8 cellular contexts compared by ENCODE assay signal in the genomic region with DNA sequence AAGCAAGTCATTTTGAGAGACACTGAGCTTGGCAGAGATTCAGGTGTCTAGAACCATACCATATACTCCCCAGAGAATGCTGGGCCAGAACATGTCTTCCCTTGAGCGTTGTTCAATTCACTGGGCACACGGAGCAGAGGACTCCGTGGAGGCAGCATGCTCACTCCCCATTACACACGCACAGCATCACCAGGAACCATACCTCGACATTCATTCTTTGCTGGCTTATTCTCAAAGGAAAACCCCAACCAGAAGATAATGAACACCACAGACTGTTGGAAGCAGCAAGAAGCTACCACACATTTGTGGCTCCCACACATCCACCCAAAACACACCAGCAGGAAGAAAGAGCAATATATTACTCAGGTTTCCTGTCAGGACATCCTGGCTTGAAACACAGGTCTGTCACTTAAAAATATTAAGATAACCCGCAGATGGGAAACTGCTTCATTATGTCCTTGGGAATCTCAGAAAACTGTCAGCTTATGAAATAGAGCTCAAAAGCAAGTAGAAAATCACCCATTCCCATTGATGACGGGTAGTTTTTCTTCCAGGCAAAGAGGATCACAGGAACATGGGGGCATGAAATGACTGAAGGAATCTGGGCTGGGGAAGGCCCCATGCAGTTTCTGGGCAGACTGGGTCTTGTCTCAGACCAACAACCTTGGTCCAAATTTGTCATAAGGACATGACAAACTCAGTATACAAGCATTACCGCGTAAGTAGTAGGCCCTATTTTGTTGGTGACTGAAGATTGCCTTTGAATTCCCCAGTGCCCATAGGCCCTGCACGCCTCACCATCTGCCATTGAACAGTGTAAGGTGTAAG. TPM values are rescaled to one million over a fixed set of nuclear protein-coding genes. Genes with fewer than 3 reads are reported as not detected.
DNase-seq lines count a peak whose midpoint lies in the region; ATAC-seq, FAIRE-seq and TF ChIP-seq lines count a peak whose summit lies in the region.

No MANE protein-coding gene starts in this region.

- intact Hi-C loops in GM12878 (cut with micrococcal nuclease; ENCODE audit: unreplicated experiment), result loop anchor here (1.0 to 2.0 kb wide), 4 partner anchors 9 to 47 kb away; a partner anchor contains a TSS

- 2% methylated on average over 10 of the region's 10 CpGs for WGBS in GM12878 (ENCODE audit: insufficient coverage, insufficient replicate concordance, low lambda C conversion rate, missing lambda C conversion rate)

- in situ Hi-C loops in GM12878 (cut with MboI), result no loop called here

- POLR2A ChIA-PET in GM12878 (lab: Charles Lee), result interaction anchor here (0.6 to 13.8 kb wide), 18 partner anchors 8 to 394 kb away, joined by 3 to 263 read pairs (median 15); a partner anchor contains a TSS

- CTCF ChIA-PET in GM12878 (lab: Yijun Ruan, JAX), result interaction anchor here (0.9 to 6.5 kb wide), 13 partner anchors 9 to 221 kb away, joined by 3 to 54 read pairs (median 12); a partner anchor contains a TSS

- no peaks in the 10 kb centered on the region for H4K20me1 ChIP-seq in GM12878 (ENCODE audit: control insufficient read depth, insufficient read depth)

- no TSS peak for BruUV-seq in GM12878 (replicated peaks; lab: Mats Ljungman, UMichigan)

- no peaks in the 10 kb centered on the region for H3K9me3 ChIP-seq in GM12878 (replicated peaks; ENCODE audit: control insufficient read depth, insufficient read depth, low read length)

- SMC1A ChIA-PET in GM12878 (lab: Charles Lee; ENCODE audit: uncharacterized antibody, unreplicated experiment), result interaction anchor here (1.0 to 13.4 kb wide), 20 partner anchors 9 to 366 kb away, joined by 3 to 311 read pairs (median 4); a partner anchor contains a TSS

- no peaks in the 10 kb centered on the region for H3K36me3 ChIP-seq in GM12878 (ENCODE audit: control insufficient read depth in 2 of 2, insufficient read depth in 2 of 2, low read length in 1 of 2)

- peak; percentile 66 for DNase-seq in GF-D8 (lab: John Stamatoyannopoulos, UW)
- DNase-seq in NCI-H1436 (lab: John Stamatoyannopoulos, UW), result peak; percentile 51
- DNase-seq in GM12878 (ENCODE audit: low read depth, low spot score), result no peak
- no peak for DNase-seq in naive B cell
- DNase-seq in SKM-1 treated with dmso at 0.1 percent for 144 hours (lab: John Stamatoyannopoulos, UW; ENCODE audit: unreplicated experiment), result no peak

- no peaks in the 10 kb centered on the region for H3K27me3 ChIP-seq in GM12878 (replicated peaks in 1 of 2; ENCODE audit: control insufficient read depth in 2 of 2, insufficient read depth in 2 of 2, low read length in 1 of 2)

- peak overlapping the region; percentile 67; the same call in 1 of the 2 replicates for H3K4me3 ChIP-seq in GM12878

- H3K27ac Mint-ChIP-seq in naive B cell, result peak overlapping the region; percentile 92 to 99 (median 98)

- peaks cover 41% of the 10 kb centered on the region for H3K4me1 ChIP-seq in GM12878 (ENCODE audit: control insufficient read depth, insufficient read depth, low read length)

- H3K27ac ChIP-seq in GM12878 (ENCODE audit: control insufficient read depth, insufficient read depth), result peak overlapping the region; percentile 99

- peak overlapping the region; percentile 87 for H2AFZ ChIP-seq in GM12878 (ENCODE audit: control insufficient read depth, low read depth, low read length)

- peak overlapping the region; percentile 83 to 94 (median 90) for H3K4me3 Mint-ChIP-seq in naive B cell

- H3K4me1 Mint-ChIP-seq in naive B cell, result peaks cover 59 to 78% (median 62%) of the 10 kb centered on the region in 3 donors

- H3K9ac ChIP-seq in GM12878 (ENCODE audit: control insufficient read depth, insufficient read depth, low read length), result peak overlapping the region; percentile 95

- H3K4me2 ChIP-seq in GM12878 (ENCODE audit: control insufficient read depth, insufficient read depth), result peak overlapping the region; percentile 90

- H3K79me2 ChIP-seq in GM12878 (ENCODE audit: control insufficient read depth, insufficient read depth, low read length), result peaks cover 3% of the 10 kb centered on the region

- peak; percentile 80 for FAIRE-seq in GM12878 (lab: Jason Lieb, UNC)

- RAD21 ChIA-PET in GM12878 (lab: Charles Lee; ENCODE audit: unreplicated experiment), result interaction anchor here (0.6 to 10.5 kb wide), 19 partner anchors 9 to 409 kb away, joined by 3 to 181 read pairs (median 14); a partner anchor contains a TSS

- H3K27me3 Mint-ChIP-seq in naive B cell, result no peaks in the 10 kb centered on the region

- no peak for TF ChIP-seq CTCF in GM12878 (IDR thresholded peaks at IDR 0.05 in 2 of 3, conservative IDR thresholded peaks at IDR 0.05 in 1 of 3; ENCODE audit: control insufficient read depth in 2 of 3, extremely low read depth in 1 of 3, insufficient read depth in 1 of 3, low read depth in 3 of 3, low read length in 3 of 3)

- ATAC-seq in GM12878 (peak; percentile 60), naive B cell (ENCODE audit: low read depth in 2 of 2) (peak; percentile 34 to 37), HG03159 (IDR thresholded peaks at IDR 0.05; ENCODE audit: unreplicated experiment) (no peak), GM21447 (IDR thresholded peaks at IDR 0.05; ENCODE audit: unreplicated experiment) (no peak), GM19467 (IDR thresholded peaks at IDR 0.05; ENCODE audit: unreplicated experiment) (no peak)

- TF ChIP-seq EP300 in GM12878 (IDR thresholded peaks at IDR 0.05; ENCODE audit: borderline replicate concordance in 1 of 2, control insufficient read depth in 1 of 2, low read depth in 2 of 2, low read length in 2 of 2), result peak in 1 of 2 experiments; percentile 62; a peak in 2 of 4 replicates

- peak; percentile 69 for TF ChIP-seq POLR2A in GM12878 (IDR thresholded peaks at IDR 0.05; ENCODE audit: low read depth, low read length)

- H3K36me3 Mint-ChIP-seq in naive B cell, result no peaks in the 10 kb centered on the region

- no peak for TF ChIP-seq RAD21 in GM12878 (IDR thresholded peaks at IDR 0.05; ENCODE audit: insufficient read depth, low read depth, low read length)

- no peaks in the 10 kb centered on the region for H3K9me3 Mint-ChIP-seq in naive B cell

TF ChIP-seq in GM12878, 131 proteins besides CTCF, POLR2A, EP300 and RAD21 (continues in another document):
- TF ChIP-seq RELA (IDR thresholded peaks at IDR 0.05; ENCODE audit: borderline replicate concordance, partially characterized antibody), result no peak
- TF ChIP-seq STAT1 (conservative IDR thresholded peaks at IDR 0.05), result no peak; the same call in 1 of the 2 replicates
- TF ChIP-seq RB1 (IDR thresholded peaks at IDR 0.05; ENCODE audit: borderline replicate concordance), result no peak
- no peak for TF ChIP-seq SIX5 (IDR thresholded peaks at IDR 0.05; ENCODE audit: low read depth, low read length, severe bottlenecking)
- TF ChIP-seq YY1 (IDR thresholded peaks at IDR 0.05; ENCODE audit: low read depth, low read length), result peak; percentile 70
- TF ChIP-seq, protein P1, sequence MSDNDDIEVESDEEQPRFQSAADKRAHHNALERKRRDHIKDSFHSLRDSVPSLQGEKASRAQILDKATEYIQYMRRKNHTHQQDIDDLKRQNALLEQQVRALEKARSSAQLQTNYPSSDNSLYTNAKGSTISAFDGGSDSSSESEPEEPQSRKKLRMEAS (IDR thresholded peaks at IDR 0.05; ENCODE audit: low read depth, low read length), result no peak
- TF ChIP-seq BRCA1 (IDR thresholded peaks at IDR 0.05; ENCODE audit: low read depth, low read length), result no peak
- TF ChIP-seq HDGF (IDR thresholded peaks at IDR 0.05), result no peak
- TF ChIP-seq SUPT20H (IDR thresholded peaks at IDR 0.05; ENCODE audit: borderline replicate concordance, control insufficient read depth, low read depth, low read length), result no peak
- no peak for TF ChIP-seq BMI1 (IDR thresholded peaks at IDR 0.05; ENCODE audit: borderline replicate concordance)

RNA-seq across cellular contexts. Expression of a gene that starts 46.5 kb away (rescaled TPM):
- 26.7 and 27.7 TPM in 2 replicates for total RNA-seq in GM12878 (2013; cell fraction: nucleolus; rRNA removed)
- 64.0 and 84.2 TPM in 2 replicates for total RNA-seq in GM12878 (2014; rRNA removed)
- total RNA-seq in GM12878 (2014; rRNA removed; fragmentation: Illumina TruSeq; extraction: Trizol), result 45.5 and 47.3 TPM in 2 replicates
- 494 and 497 TPM in 2 replicates for total RNA-seq in GM12878 (2021)
- 211 TPM for polyA plus RNA-seq in GM12878 (2011; ENCODE audit: low read depth)
- polyA plus RNA-seq in GM12878 (2011; rRNA removed), result 83.5 and 121 TPM in 2 replicates
- 149 and 196 TPM in 2 replicates for polyA plus RNA-seq in GM12878 (2011; cell fraction: cytosol; rRNA removed)
- polyA plus RNA-seq in GM12878 (2011; cell fraction: nucleus; rRNA removed), result 123 and 173 TPM in 2 replicates
- 433 and 458 TPM in 2 replicates for polyA plus RNA-seq in GM12878 (2012)
- 304 and 338 TPM in 2 replicates for polyA plus RNA-seq in GM12878 (2014; fragmentation: Illumina TruSeq; extraction: Trizol)
- polyA plus RNA-seq in GM12878 (2014; fragmentation: Nextera tagmentation; extraction: Ambion mirVana), result 10 to 100 TPM; 24.4 to 28.9 TPM
- polyA plus RNA-seq in GM12878 (2014; rRNA removed), result 221 and 272 TPM in 2 replicates
- 100 to 1,000 TPM; 138 to 259 TPM for polyA plus RNA-seq in GM12878 (2016; fragmentation: Nextera tagmentation; extraction: Ambion mirVana)
- 85.5 and 116 TPM in 2 replicates for polyA minus RNA-seq in GM12878 (2011; rRNA and poly(A)+ RNA removed)
- polyA minus RNA-seq in GM12878 (2011; cell fraction: cytosol; rRNA and poly(A)+ RNA removed), result 83.9 and 87.5 TPM in 2 replicates
- polyA minus RNA-seq in GM12878 (2011; cell fraction: nucleus; rRNA and poly(A)+ RNA removed), result 37.4 and 58.0 TPM in 2 replicates
- 100 to 1,000 TPM; 108 to 148 (median 126) TPM for polyA plus RNA-seq in naive B cell (ENCODE audit: low read depth in 6 of 6)

RNA-seq across cellular contexts. Expression of a gene that starts 57.1 kb away (rescaled TPM):
- 31.6 and 43.1 TPM in 2 replicates for total RNA-seq in GM12878 (2013; cell fraction: nucleolus; rRNA removed)
- total RNA-seq in GM12878 (2014; rRNA removed) (14.2 and 16.9 TPM in 2 replicates), GM12878 (2014; rRNA removed; fragmentation: Illumina TruSeq; extraction: Trizol) (11.4 and 12.0 TPM in 2 replicates), GM12878 (2021) (13.0 and 16.6 TPM in 2 replicates)
- polyA plus RNA-seq in GM12878 (2011; ENCODE audit: low read depth), result 4.0 TPM
- polyA plus RNA-seq in GM12878 (2011; rRNA removed) (10.0 and 11.1 TPM in 2 replicates), GM12878 (2014; fragmentation: Illumina TruSeq; extraction: Trizol) (11.6 and 13.4 TPM in 2 replicates), GM12878 (2014; fragmentation: Nextera tagmentation; extraction: Ambion mirVana) (1 to 10 TPM; 5.5 to 7.3 TPM), GM12878 (2014; rRNA removed) (10.3 and 13.2 TPM in 2 replicates), GM12878 (2016; fragmentation: Nextera tagmentation; extraction: Ambion mirVana) (10 to 100 TPM; 17.3 to 19.8 TPM), naive B cell (ENCODE audit: low read depth in 6 of 6) (10 to 100 TPM; 14.1 to 35.5 (median 23.4) TPM)
- 8.8 and 10.2 TPM in 2 replicates for polyA plus RNA-seq in GM12878 (2011; cell fraction: cytosol; rRNA removed)
- 17.4 and 18.8 TPM in 2 replicates for polyA plus RNA-seq in GM12878 (2011; cell fraction: nucleus; rRNA removed)
- 6.2 and 9.2 TPM in 2 replicates for polyA plus RNA-seq in GM12878 (2012)
- 53.6 and 54.5 TPM in 2 replicates for polyA minus RNA-seq in GM12878 (2011; rRNA and poly(A)+ RNA removed)
- polyA minus RNA-seq in GM12878 (2011; cell fraction: cytosol; rRNA and poly(A)+ RNA removed), result 12.6 and 16.2 TPM in 2 replicates
- 22.2 and 31.8 TPM in 2 replicates for polyA minus RNA-seq in GM12878 (2011; cell fraction: nucleus; rRNA and poly(A)+ RNA removed)

Comparison
In these comparisons a context has a peak if more than half of its experiments do, and no peak if none do; other contexts are left out.
1. DNase-seq: peak in GF-D8 (single experiment) and NCI-H1436 (single experiment); none in GM12878 (single experiment), naive B cell (single experiment) and SKM-1 treated with dmso at 0.1 percent for 144 hours (single experiment).
2. ATAC-seq: peak in GM12878 (single experiment) and naive B cell (2 of 2); none in HG03159 (single experiment), GM21447 (single experiment) and GM19467 (single experiment).